ENCODE assay signal across 10 cellular contexts in the genomic region with DNA sequence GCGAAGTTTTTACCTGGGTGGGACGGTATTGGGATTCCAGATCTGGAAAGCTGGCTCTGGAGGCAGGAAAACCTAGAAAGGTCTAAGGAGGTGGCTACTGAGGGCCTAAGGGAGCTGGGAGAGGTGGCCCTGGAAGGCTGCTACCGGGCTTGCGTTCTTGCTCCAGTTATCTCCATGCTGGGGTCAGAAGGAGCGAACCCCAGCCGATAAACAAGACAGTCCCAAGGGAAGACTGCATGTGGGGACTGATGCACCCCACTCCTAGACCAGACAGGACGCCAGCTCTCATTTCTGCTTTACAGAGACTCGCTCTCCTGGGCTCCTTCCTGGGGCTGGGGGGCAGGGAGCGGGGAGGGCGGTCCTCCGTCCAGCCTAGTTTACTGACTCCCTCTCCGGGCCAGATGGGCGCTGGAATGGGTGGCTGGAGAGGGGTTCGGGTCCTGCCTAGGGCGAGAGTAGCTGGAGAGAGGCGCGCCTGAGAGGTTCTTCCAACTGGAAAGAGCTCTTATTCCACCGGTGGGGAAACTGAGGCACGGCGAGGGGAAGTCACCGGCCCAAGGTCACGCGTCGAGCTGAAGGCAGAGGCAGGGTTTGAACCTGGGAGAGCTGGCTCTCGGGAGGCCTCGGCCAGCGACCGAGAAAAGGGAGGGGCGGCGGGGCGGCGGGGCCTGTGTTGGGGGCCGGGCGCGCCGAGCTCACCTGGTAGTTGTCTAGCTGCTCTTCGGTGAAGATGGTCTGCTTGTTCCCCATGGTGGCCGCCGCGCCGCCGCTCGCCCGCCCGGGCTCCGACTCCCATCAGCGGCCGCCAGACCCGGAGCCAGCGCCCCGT. TPM values are rescaled to one million over a fixed set of nuclear protein-coding genes. Genes with fewer than 3 reads are reported as not detected.
A peak's percentile ranks its signal among the peaks of the same experiment; 100 is the strongest.
DNase-seq lines count a peak whose midpoint lies in the region; ATAC-seq and TF ChIP-seq lines count a peak whose summit lies in the region.
"Had no signal": no experiment of that assay in that cellular context is flagged by ENCODE, and none has a peak within 500 bp of the region (broad histone marks: within the 10 kb centered on the region; RNA-seq: fewer than 3 reads in every experiment).

No MANE protein-coding gene starts in this region.

- H3K36me3 ChIP-seq in ES-I3 (ENCODE audit: insufficient read depth, low read length): no peaks in the 10 kb centered on the region
- H3K36me3 ChIP-seq in Peyer's patch: no peaks in the 10 kb centered on the region

- peak overlapping the region; percentile 80 to 96 (median 84) for H3K27ac ChIP-seq in Peyer's patch

- peak; percentile 45 for ATAC-seq in GM21723 (IDR thresholded peaks at IDR 0.05; ENCODE audit: unreplicated experiment)
- ATAC-seq in GM19467 (IDR thresholded peaks at IDR 0.05; ENCODE audit: unreplicated experiment): no peak

- H3K4me3 ChIP-seq in Peyer's patch (peak overlapping the region; percentile 46 to 98 (median 72)), epithelial cell of proximal tubule (ENCODE audit: low read depth, low read length) (peak overlapping the region; percentile 66)

- no peaks in the 10 kb centered on the region for H3K9me3 ChIP-seq in ES-I3 (ENCODE audit: control insufficient read depth, insufficient read depth, low read length)
- H3K9me3 ChIP-seq in Peyer's patch: no peaks in the 10 kb centered on the region

- peak in 2 of 3 donors; percentile 42 to 66 for DNase-seq in Peyer's patch
- no peak for DNase-seq in epithelial cell of proximal tubule (ENCODE audit: low read depth)
- peak; percentile 28 for DNase-seq in retina
- no peak for DNase-seq in NOMO-1 treated with dmso at 0.1 percent for 144 hours (lab: John Stamatoyannopoulos, UW; ENCODE audit: unreplicated experiment)
- DNase-seq in GM19238 (ENCODE audit: insufficient read length, low spot score): no peak

- H3K9ac ChIP-seq in ES-I3 (ENCODE audit: low read depth, low read length): peak overlapping the region; percentile 85

- peaks cover 9% of the 10 kb centered on the region; the same call in 1 of the 2 replicates for H3K4me1 ChIP-seq in ES-I3 (ENCODE audit: insufficient read depth, low read length)
- peaks cover 0 to 22% (median 8%) of the 10 kb centered on the region in 4 donors for H3K4me1 ChIP-seq in Peyer's patch

- TF ChIP-seq POLR2A in Peyer's patch (IDR thresholded peaks at IDR 0.05): no peak

- H3K27me3 ChIP-seq in Peyer's patch: no peaks in the 10 kb centered on the region

- TF ChIP-seq CTCF in Peyer's patch (IDR thresholded peaks at IDR 0.05) (no peak), epithelial cell of proximal tubule (conservative IDR thresholded peaks at IDR 0.05; ENCODE audit: low read depth, low read length) (no peak)

RNA-seq across cellular contexts. Expression of a gene that starts 0.6 kb away (rescaled TPM):
- total RNA-seq in Peyer's patch (10 to 100 TPM; 17.5 to 70.9 (median 21.0) TPM), epithelial cell of proximal tubule (10.1 and 17.9 TPM in 2 replicates)

RNA-seq across cellular contexts. Expression of a gene that starts 18.5 kb away (rescaled TPM):
- 100 to 1,000 TPM; 102 to 175 (median 118) TPM for total RNA-seq in Peyer's patch
- total RNA-seq in epithelial cell of proximal tubule: 40.8 and 57.5 TPM in 2 replicates

RNA-seq across cellular contexts. Expression of a gene that starts 38.3 kb away (rescaled TPM):
- total RNA-seq in Peyer's patch: 1 to 10 TPM; 3.3 to 7.7 (median 4.6) TPM
- total RNA-seq in epithelial cell of proximal tubule: not detected in 2 replicates
- total RNA-seq: pulmonary artery endothelial cell, RPMI7951 had no signal

RNA-seq across cellular contexts. Expression of a gene that starts 53.2 kb away (rescaled TPM):
- 10 to 100 TPM; 52.9 to 94.9 (median 72.4) TPM for total RNA-seq in Peyer's patch
- 15.0 and 21.3 TPM in 2 replicates for total RNA-seq in epithelial cell of proximal tubule

Comparison
In these comparisons a context has a peak if more than half of its experiments do, and no peak if none do; other contexts are left out.
1. DNase-seq: peak in Peyer's patch (2 of 3) and retina (single experiment); none in epithelial cell of proximal tubule (single experiment), NOMO-1 treated with dmso at 0.1 percent for 144 hours (single experiment) and GM19238 (single experiment).